ENCODE assay signal across 24 cellular contexts in the genomic region with DNA sequence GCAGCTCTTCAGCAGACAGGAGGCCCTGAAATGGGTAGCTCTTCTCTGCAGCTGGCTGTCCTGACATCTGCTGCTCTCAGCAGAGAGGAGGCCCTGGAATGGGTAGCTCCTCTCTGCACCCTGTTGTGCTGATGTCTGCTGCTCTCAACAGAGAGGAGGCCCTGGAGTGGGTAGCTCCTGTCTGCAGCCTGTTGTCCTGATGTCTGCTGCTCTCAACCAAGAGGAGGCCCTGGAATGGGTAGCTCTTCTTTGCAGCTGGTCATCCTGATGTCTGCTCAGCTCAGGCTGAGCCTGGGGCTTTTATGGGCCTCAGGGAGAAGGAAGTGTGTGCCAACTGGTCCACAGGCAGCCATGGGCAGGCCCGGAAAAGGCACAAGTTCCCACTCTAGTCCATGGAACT.
DNase-seq lines count a peak whose midpoint lies in the region; ATAC-seq, FAIRE-seq and TF ChIP-seq lines count a peak whose summit lies in the region.
"Had no signal": no experiment of that assay in that cellular context is flagged by ENCODE, and none has a peak within 500 bp of the region (broad histone marks: within the 10 kb centered on the region; RNA-seq: fewer than 3 reads in every experiment).

No MANE protein-coding gene starts in this region.

- CTCF ChIA-PET in OCI-LY7 (lab: Charles Lee; ENCODE audit: unreplicated experiment): no interaction called here

- no TSS peak for BruUV-seq in OCI-LY7 (replicated peaks; lab: Mats Ljungman, UMichigan)

- H3K27me3 ChIP-seq in GM23338 (ENCODE audit: insufficient read depth): no peaks in the 10 kb centered on the region
- H3K27me3 ChIP-seq: BE2C, uterus had no signal

- H3K36me3 ChIP-seq in GM23338 (ENCODE audit: insufficient read depth) (peaks cover 9% of the 10 kb centered on the region; the same call in 1 of the 2 replicates), OCI-LY7 (ENCODE audit: insufficient read depth, low read length) (peaks cover 21% of the 10 kb centered on the region)
- H3K36me3 ChIP-seq: BE2C, HAP-1, uterus had no signal

- POLR2A ChIA-PET in OCI-LY7 (lab: Charles Lee): interaction anchor here (0.6 to 1.0 kb wide), 3 partner anchors 10 to 109 kb away, joined by 3 to 4 read pairs (median 3); no protein-coding TSS in a partner anchor

- H4K20me1 ChIP-seq in GM23338 (replicated peaks; ENCODE audit: insufficient read depth): no peaks in the 10 kb centered on the region; the same call in 1 of the 2 replicates
- H4K20me1 ChIP-seq in OCI-LY7 (ENCODE audit: insufficient read depth, low read length): no peaks in the 10 kb centered on the region

- no peak overlapping the region for H3K4me2 ChIP-seq in GM23338
- no peak overlapping the region for H3K4me2 ChIP-seq in OCI-LY7 (ENCODE audit: low read length)
- H3K4me2 ChIP-seq: SK-N-SH had no signal

- DNase-seq in DMS 273 (lab: John Stamatoyannopoulos, UW; ENCODE audit: unreplicated experiment): peak; percentile 56
- no peak for DNase-seq in DMS 273 treated with DMSO at 0.1 percent for 48 hours (lab: John Stamatoyannopoulos, UW)
- DNase-seq in GM23338 (ENCODE audit: low spot score): peak; percentile 54
- DNase-seq in OCI-LY7 (ENCODE audit: low spot score): peak; percentile 53
- peak; percentile 42 for DNase-seq in iPS DF 19.7 (ENCODE audit: low read depth, low spot score)
- DNase-seq in mesothelial cell of epicardium (ENCODE audit: low spot score in 2 of 2, unreplicated experiment in 2 of 2): no peak
- DNase-seq in HTR-8/SVneo (ENCODE audit: insufficient read length, low spot score): no peak
- DNase-seq in NCI-H2227 treated with DMSO at 0.1 percent for 48 hours (lab: John Stamatoyannopoulos, UW): no peak
- DNase-seq: activated CD4-positive, CD25-positive, alpha-beta regulatory T cell; BE2C; GF-D8; midbrain; NCI-H1436 treated with DMSO at 0.1 percent for 48 hours; nephron progenitor cell; posterior cingulate gyrus; SK-N-SH; T-helper 9 cell; uterus had no signal

- H3K9me2 ChIP-seq in GM23338 (ENCODE audit: insufficient read depth) (no peaks in the 10 kb centered on the region), OCI-LY7 (ENCODE audit: insufficient read depth, low read length) (no peaks in the 10 kb centered on the region)
- H3K9me2 ChIP-seq: SK-N-SH had no signal

- peaks cover 44% of the 10 kb centered on the region for H3K36me3 Mint-ChIP-seq in GM23338 (ENCODE audit: low read depth)
- H3K36me3 Mint-ChIP-seq in mesothelial cell of epicardium: peaks cover 5% of the 10 kb centered on the region

- H3K79me2 ChIP-seq in GM23338 (replicated peaks; ENCODE audit: insufficient read depth) (peaks cover 22% of the 10 kb centered on the region; the same call in 1 of the 2 replicates), OCI-LY7 (ENCODE audit: insufficient read depth, low read depth, low read length) (no peaks in the 10 kb centered on the region)

- TF ChIP-seq CTCF in GM23338 (conservative IDR thresholded peaks at IDR 0.05; ENCODE audit: low read depth in 2 of 2): no peak
- no peak for TF ChIP-seq CTCF in OCI-LY7 (conservative IDR thresholded peaks at IDR 0.05; ENCODE audit: low read length)
- TF ChIP-seq CTCF in mesothelial cell of epicardium (IDR thresholded peaks at IDR 0.05; ENCODE audit: unreplicated experiment): no peak

- FAIRE-seq in HTR-8/SVneo (lab: Jason Lieb, UNC): no peak
- FAIRE-seq: frontal cortex, GM12892 had no signal

- intact Hi-C loops in OCI-LY7 (cut with micrococcal nuclease; ENCODE audit: unreplicated experiment): no loop called here

- H3K4me3 Mint-ChIP-seq in GM23338 (no peak overlapping the region), mesothelial cell of epicardium (no peak overlapping the region)
- H3K4me3 Mint-ChIP-seq: activated naive CD4-positive, alpha-beta T cell treated with anti-CD3 and anti-CD28 coated beads, Interleukin-2, amount 50 U/mL, for 24 hours; nephron progenitor cell had no signal

- H3K27ac Mint-ChIP-seq in GM23338: no peak overlapping the region
- H3K27ac Mint-ChIP-seq in mesothelial cell of epicardium: no peak overlapping the region
- H3K27ac Mint-ChIP-seq: activated naive CD4-positive, alpha-beta T cell treated with anti-CD3 and anti-CD28 coated beads, Interleukin-2, amount 50 U/mL, for 24 hours; nephron progenitor cell had no signal

- H3K27me3 Mint-ChIP-seq in GM23338 (ENCODE audit: insufficient read depth, low read depth, poor library complexity) (no peaks in the 10 kb centered on the region), mesothelial cell of epicardium (ENCODE audit: low read depth) (no peaks in the 10 kb centered on the region)
- H3K27me3 Mint-ChIP-seq: activated naive CD4-positive, alpha-beta T cell treated with anti-CD3 and anti-CD28 coated beads, Interleukin-2, amount 50 U/mL, for 24 hours had no signal

- H3K27ac ChIP-seq in GM23338 (ENCODE audit: low read depth): no peak overlapping the region
- H3K27ac ChIP-seq in OCI-LY7 (ENCODE audit: low read depth, low read length, poor library complexity, severe bottlenecking): no peak overlapping the region
- H3K27ac ChIP-seq: 22Rv1, uterus had no signal

- H3K4me3 ChIP-seq in GM23338: no peak overlapping the region
- no peak overlapping the region for H3K4me3 ChIP-seq in OCI-LY7 (ENCODE audit: low read depth, low read length, poor library complexity, severe bottlenecking)
- H3K4me3 ChIP-seq: HAP-1, uterus had no signal

- H3K9me3 Mint-ChIP-seq in GM23338 (peaks cover 39% of the 10 kb centered on the region), mesothelial cell of epicardium (no peaks in the 10 kb centered on the region)
- H3K9me3 Mint-ChIP-seq: activated naive CD4-positive, alpha-beta T cell treated with anti-CD3 and anti-CD28 coated beads, Interleukin-2, amount 50 U/mL, for 24 hours had no signal

- no peaks in the 10 kb centered on the region for H3F3A ChIP-seq in GM23338 (replicated peaks; ENCODE audit: low read depth)

- no peaks in the 10 kb centered on the region for H3K4me1 ChIP-seq in GM23338 (ENCODE audit: insufficient read depth)
- H3K4me1 ChIP-seq in OCI-LY7 (ENCODE audit: insufficient read depth, low read length, poor library complexity, severe bottlenecking): no peaks in the 10 kb centered on the region
- H3K4me1 ChIP-seq: BE2C, HAP-1, uterus had no signal

- ATAC-seq in GM23338: no peak
- ATAC-seq: Panc1 had no signal

- H3K4me1 Mint-ChIP-seq in GM23338 (no peaks in the 10 kb centered on the region), mesothelial cell of epicardium (no peaks in the 10 kb centered on the region)
- H3K4me1 Mint-ChIP-seq: nephron progenitor cell had no signal

- H3K9me3 ChIP-seq in OCI-LY7 (ENCODE audit: low read length): peaks cover 40% of the 10 kb centered on the region
- H3K9me3 ChIP-seq: BE2C, SK-N-SH, uterus had no signal

- H2AFZ ChIP-seq in GM23338 (no peak overlapping the region), OCI-LY7 (ENCODE audit: low read length) (no peak overlapping the region)

TF ChIP-seq in GM23338, 12 proteins besides CTCF, POLR2A, EP300 and RAD21 (continues in another document):
- TF ChIP-seq NANOG (IDR thresholded peaks at IDR 0.05; ENCODE audit: borderline replicate concordance) (no peak), JUNB (IDR thresholded peaks at IDR 0.05; ENCODE audit: unreplicated experiment) (no peak), ZNF331 (CRISPR knock-in tag; IDR thresholded peaks at IDR 0.05; ENCODE audit: low read depth) (no peak), POLR2AphosphoS5 (IDR thresholded peaks at IDR 0.05; ENCODE audit: low read depth) (no peak), STAT1 (IDR thresholded peaks at IDR 0.05; ENCODE audit: unreplicated experiment) (no peak), CREB1 (CRISPR knock-in tag; IDR thresholded peaks at IDR 0.05; ENCODE audit: low read depth) (no peak), EZH2 (IDR thresholded peaks at IDR 0.05; ENCODE audit: low read depth, unreplicated experiment) (no peak), ZNF114 (CRISPR knock-in tag; IDR thresholded peaks at IDR 0.05) (no peak)
- TF ChIP-seq, protein P1, sequence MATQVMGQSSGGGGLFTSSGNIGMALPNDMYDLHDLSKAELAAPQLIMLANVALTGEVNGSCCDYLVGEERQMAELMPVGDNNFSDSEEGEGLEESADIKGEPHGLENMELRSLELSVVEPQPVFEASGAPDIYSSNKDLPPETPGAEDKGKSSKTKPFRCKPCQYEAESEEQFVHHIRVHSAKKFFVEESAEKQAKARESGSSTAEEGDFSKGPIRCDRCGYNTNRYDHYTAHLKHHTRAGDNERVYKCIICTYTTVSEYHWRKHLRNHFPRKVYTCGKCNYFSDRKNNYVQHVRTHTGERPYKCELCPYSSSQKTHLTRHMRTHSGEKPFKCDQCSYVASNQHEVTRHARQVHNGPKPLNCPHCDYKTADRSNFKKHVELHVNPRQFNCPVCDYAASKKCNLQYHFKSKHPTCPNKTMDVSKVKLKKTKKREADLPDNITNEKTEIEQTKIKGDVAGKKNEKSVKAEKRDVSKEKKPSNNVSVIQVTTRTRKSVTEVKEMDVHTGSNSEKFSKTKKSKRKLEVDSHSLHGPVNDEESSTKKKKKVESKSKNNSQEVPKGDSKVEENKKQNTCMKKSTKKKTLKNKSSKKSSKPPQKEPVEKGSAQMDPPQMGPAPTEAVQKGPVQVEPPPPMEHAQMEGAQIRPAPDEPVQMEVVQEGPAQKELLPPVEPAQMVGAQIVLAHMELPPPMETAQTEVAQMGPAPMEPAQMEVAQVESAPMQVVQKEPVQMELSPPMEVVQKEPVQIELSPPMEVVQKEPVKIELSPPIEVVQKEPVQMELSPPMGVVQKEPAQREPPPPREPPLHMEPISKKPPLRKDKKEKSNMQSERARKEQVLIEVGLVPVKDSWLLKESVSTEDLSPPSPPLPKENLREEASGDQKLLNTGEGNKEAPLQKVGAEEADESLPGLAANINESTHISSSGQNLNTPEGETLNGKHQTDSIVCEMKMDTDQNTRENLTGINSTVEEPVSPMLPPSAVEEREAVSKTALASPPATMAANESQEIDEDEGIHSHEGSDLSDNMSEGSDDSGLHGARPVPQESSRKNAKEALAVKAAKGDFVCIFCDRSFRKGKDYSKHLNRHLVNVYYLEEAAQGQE (IDR thresholded peaks at IDR 0.05; ENCODE audit: unreplicated experiment): no peak
- TF ChIP-seq, protein P2, sequence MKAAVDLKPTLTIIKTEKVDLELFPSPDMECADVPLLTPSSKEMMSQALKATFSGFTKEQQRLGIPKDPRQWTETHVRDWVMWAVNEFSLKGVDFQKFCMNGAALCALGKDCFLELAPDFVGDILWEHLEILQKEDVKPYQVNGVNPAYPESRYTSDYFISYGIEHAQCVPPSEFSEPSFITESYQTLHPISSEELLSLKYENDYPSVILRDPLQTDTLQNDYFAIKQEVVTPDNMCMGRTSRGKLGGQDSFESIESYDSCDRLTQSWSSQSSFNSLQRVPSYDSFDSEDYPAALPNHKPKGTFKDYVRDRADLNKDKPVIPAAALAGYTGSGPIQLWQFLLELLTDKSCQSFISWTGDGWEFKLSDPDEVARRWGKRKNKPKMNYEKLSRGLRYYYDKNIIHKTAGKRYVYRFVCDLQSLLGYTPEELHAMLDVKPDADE (IDR thresholded peaks at IDR 0.05): no peak

Comparison
In these comparisons a context has a peak if more than half of its experiments do, and no peak if none do; other contexts are left out.
1. DNase-seq: peak in DMS 273 (single experiment), GM23338 (single experiment), OCI-LY7 (single experiment) and iPS DF 19.7 (single experiment); none in DMS 273 treated with DMSO at 0.1 percent for 48 hours (single experiment), mesothelial cell of epicardium (0 of 2), HTR-8/SVneo (single experiment) and NCI-H2227 treated with DMSO at 0.1 percent for 48 hours (single experiment).